In genomic region chr4:148441986-148442829, GRCh38 we compare ENCODE assay signal across 8 cellular contexts. TPM values are rescaled to one million over a fixed set of nuclear protein-coding genes. Genes with fewer than 3 reads are reported as not detected.
DNase-seq lines count a peak whose midpoint lies in the region; ATAC-seq and TF ChIP-seq lines count a peak whose summit lies in the region.

TSS of gene NR3C2 (minus strand) at chr4:148442414.

- no peaks in the 10 kb centered on the region for H3K9me3 ChIP-seq in SU-DHL-6 (ENCODE audit: insufficient read depth, low read length)
- peaks cover 2% of the 10 kb centered on the region for H3K9me3 ChIP-seq in thymus (ENCODE audit: control insufficient read depth)

- peaks cover 4% of the 10 kb centered on the region for H3K27me3 Mint-ChIP-seq in activated naive CD8-positive, alpha-beta T cell treated with anti-CD3 and anti-CD28 coated beads, Interleukin-2, amount 50 U/mL, for 24 hours
- peaks cover 68% of the 10 kb centered on the region for H3K27me3 Mint-ChIP-seq in osteocyte (ENCODE audit: unreplicated experiment)

- H3K27ac ChIP-seq in SU-DHL-6 (ENCODE audit: low read depth, low read length) (peak within 1 kb of the TSS; percentile 52), thymus (ENCODE audit: low read depth) (peak within 1 kb of the TSS; percentile 96)

- no peaks in the 10 kb centered on the region for H4K20me1 ChIP-seq in SU-DHL-6 (ENCODE audit: low read depth, low read length)

- H3K27me3 ChIP-seq in SU-DHL-6 (ENCODE audit: low read length) (no peaks in the 10 kb centered on the region), thymus (ENCODE audit: control insufficient read depth, insufficient read depth) (peaks cover 48% of the 10 kb centered on the region)

- ATAC-seq in HG02610 (IDR thresholded peaks at IDR 0.05; ENCODE audit: unreplicated experiment), result peak; percentile 98
- peak; percentile 95 for ATAC-seq in activated naive CD8-positive, alpha-beta T cell treated with anti-CD3 and anti-CD28 coated beads, Interleukin-2, amount 50 U/mL, for 24 hours
- peak; percentile 95 for ATAC-seq in Right ventricle myocardium inferior

- peak within 1 kb of the TSS; percentile 74 for H2AFZ ChIP-seq in SU-DHL-6 (ENCODE audit: low read depth, low read length, severe bottlenecking)

- peaks cover 44% of the 10 kb centered on the region for H3K4me1 Mint-ChIP-seq in activated naive CD8-positive, alpha-beta T cell treated with anti-CD3 and anti-CD28 coated beads, Interleukin-2, amount 50 U/mL, for 24 hours
- H3K4me1 Mint-ChIP-seq in osteocyte (ENCODE audit: unreplicated experiment), result peaks cover 24% of the 10 kb centered on the region

- no peaks in the 10 kb centered on the region for H3K36me3 Mint-ChIP-seq in activated naive CD8-positive, alpha-beta T cell treated with anti-CD3 and anti-CD28 coated beads, Interleukin-2, amount 50 U/mL, for 24 hours (ENCODE audit: low read depth)
- H3K36me3 Mint-ChIP-seq in osteocyte (ENCODE audit: unreplicated experiment), result no peaks in the 10 kb centered on the region

- H3K4me2 ChIP-seq in SU-DHL-6 (ENCODE audit: low read depth, low read length, poor library complexity, severe bottlenecking), result peak within 1 kb of the TSS; percentile 62

- H3K27ac Mint-ChIP-seq in activated naive CD8-positive, alpha-beta T cell treated with anti-CD3 and anti-CD28 coated beads, Interleukin-2, amount 50 U/mL, for 24 hours, result peak within 1 kb of the TSS; percentile 84
- H3K27ac Mint-ChIP-seq in osteocyte (ENCODE audit: unreplicated experiment), result peak within 1 kb of the TSS; percentile 41

- peak within 1 kb of the TSS; percentile 73 for H3K4me3 ChIP-seq in SU-DHL-6 (ENCODE audit: insufficient read depth, low read length, poor library complexity, severe bottlenecking)
- H3K4me3 ChIP-seq in thymus (ENCODE audit: low read length), result peak within 1 kb of the TSS; percentile 92

- H3K36me3 ChIP-seq in SU-DHL-6 (ENCODE audit: low read length), result no peaks in the 10 kb centered on the region
- no peaks in the 10 kb centered on the region for H3K36me3 ChIP-seq in thymus (ENCODE audit: control insufficient read depth, insufficient read depth)

- intact Hi-C loops in Right ventricle myocardium inferior (cut with DNase I), result loop anchor here (5.0 to 10.0 kb wide), 5 partner anchors 65 to 517 kb away; no protein-coding TSS in a partner anchor

- peaks cover 3% of the 10 kb centered on the region; the same call in 1 of the 2 replicates for H3F3A ChIP-seq in SU-DHL-6 (ENCODE audit: insufficient read depth)

- no peaks in the 10 kb centered on the region for H3K9me2 ChIP-seq in SU-DHL-6 (replicated peaks; ENCODE audit: insufficient read depth, low read length)

- no peaks in the 10 kb centered on the region for H3K9me3 Mint-ChIP-seq in activated naive CD8-positive, alpha-beta T cell treated with anti-CD3 and anti-CD28 coated beads, Interleukin-2, amount 50 U/mL, for 24 hours
- H3K9me3 Mint-ChIP-seq in osteocyte (ENCODE audit: unreplicated experiment), result no peaks in the 10 kb centered on the region

- H3K79me2 ChIP-seq in SU-DHL-6 (ENCODE audit: insufficient read depth, low read length), result no peaks in the 10 kb centered on the region

- H3K4me3 Mint-ChIP-seq in activated naive CD8-positive, alpha-beta T cell treated with anti-CD3 and anti-CD28 coated beads, Interleukin-2, amount 50 U/mL, for 24 hours, result peak within 1 kb of the TSS; percentile 94
- H3K4me3 Mint-ChIP-seq in osteocyte (ENCODE audit: unreplicated experiment), result peak within 1 kb of the TSS; percentile 95

- under 1% methylated on average over 64 of the region's 64 CpGs for WGBS in thymus

- H3K9ac ChIP-seq in SU-DHL-6 (ENCODE audit: low read length), result peak within 1 kb of the TSS; percentile 73

- H3K4me1 ChIP-seq in thymus (ENCODE audit: control insufficient read depth, insufficient read depth, low read length), result peaks cover 3% of the 10 kb centered on the region

- TF ChIP-seq CTCF in GM10266 (IDR thresholded peaks at IDR 0.05; ENCODE audit: control insufficient read depth, insufficient read depth, low read depth, missing control alignments), result no peak
- TF ChIP-seq CTCF in SU-DHL-6 (IDR thresholded peaks at IDR 0.05; ENCODE audit: insufficient read depth, low read length, poor library complexity, severe bottlenecking), result no peak
- no peak for TF ChIP-seq CTCF in osteocyte (IDR thresholded peaks at IDR 0.05)

- DNase-seq in GM10266 (ENCODE audit: extremely low spot score), result peak; percentile 99
- peak; percentile 52 for DNase-seq in NCI-H1092 treated with DMSO at 0.1 percent for 48 hours (lab: John Stamatoyannopoulos, UW)
- peak; percentile 93 for DNase-seq in activated naive CD8-positive, alpha-beta T cell treated with anti-CD3 and anti-CD28 coated beads, Interleukin-2, amount 50 U/mL, for 24 hours
- DNase-seq in Right ventricle myocardium inferior (ENCODE audit: missing footprints), result peak; percentile 97
- peak; percentile 98 for DNase-seq in osteocyte (ENCODE audit: extremely low spot score, unreplicated experiment)

RNA-seq across cellular contexts. Expression of gene NR3C2, which starts in this region (rescaled TPM):
- total RNA-seq in Right ventricle myocardium inferior (23.6 TPM), osteocyte (0.42 and 0.75 TPM in 2 replicates)
- 1.8 TPM for polyA plus RNA-seq in thymus

Comparison
In these comparisons a context has a peak if more than half of its experiments do, and no peak if none do; other contexts are left out.
1. Peak in every context shown above with its lines: DNase-seq, ATAC-seq, H3K4me3 ChIP-seq and H3K27ac ChIP-seq.
2. RNA of gene NR3C2 (total RNA-seq): 23.6 TPM in Right ventricle myocardium inferior (single experiment); 0.42 to 0.75 TPM in osteocyte; every median in the first group is over 10 times any median in the second.
3. Peak in DNase-seq in osteocyte; RNA of the gene not detected or under 1 TPM.